9 cellular contexts compared by ENCODE assay signal in the genomic region with DNA sequence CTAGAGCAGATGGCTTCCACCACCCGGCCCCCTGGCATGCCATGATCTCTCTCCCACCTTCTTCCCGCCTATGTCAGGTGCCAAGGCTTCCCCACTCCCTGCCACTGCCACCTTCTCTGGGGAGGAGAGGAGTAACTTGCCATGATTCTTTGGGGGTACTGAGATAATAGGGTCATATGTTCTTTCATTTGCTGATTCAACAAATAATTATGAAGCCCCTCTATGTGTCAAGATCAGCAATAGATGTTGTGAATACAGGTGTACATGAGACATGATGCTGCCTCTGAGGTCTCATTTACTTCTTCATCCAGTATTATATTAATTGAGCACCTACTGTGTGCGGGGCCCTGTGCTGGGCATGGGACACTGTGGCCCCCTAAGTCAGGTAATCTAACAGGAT. TPM values are rescaled to one million over a fixed set of nuclear protein-coding genes. Genes with fewer than 3 reads are reported as not detected.
"Had no signal": no experiment of that assay in that cellular context is flagged by ENCODE, and none has a peak within 500 bp of the region (broad histone marks: within the 10 kb centered on the region; RNA-seq: fewer than 3 reads in every experiment).

No MANE protein-coding gene starts in this region.

- ATAC-seq: GM23338 had no signal

- H3K4me3 ChIP-seq: GM23338 had no signal

- H3K4me2 ChIP-seq: GM23338 had no signal

- FAIRE-seq: H1, H54 had no signal

- H2AFZ ChIP-seq: GM23338 had no signal

- DNase-seq: H9, HCEC 1CT, KG1 had no signal

- H3K27ac ChIP-seq: HL-60 had no signal

RNA-seq across cellular contexts. Expression of a gene that starts 6.0 kb away (rescaled TPM):
- total RNA-seq: H9, HT1080 had no signal
- polyA plus RNA-seq: IgD-negative memory B cell had no signal
